8 cellular contexts compared by ENCODE assay signal in the genomic region with DNA sequence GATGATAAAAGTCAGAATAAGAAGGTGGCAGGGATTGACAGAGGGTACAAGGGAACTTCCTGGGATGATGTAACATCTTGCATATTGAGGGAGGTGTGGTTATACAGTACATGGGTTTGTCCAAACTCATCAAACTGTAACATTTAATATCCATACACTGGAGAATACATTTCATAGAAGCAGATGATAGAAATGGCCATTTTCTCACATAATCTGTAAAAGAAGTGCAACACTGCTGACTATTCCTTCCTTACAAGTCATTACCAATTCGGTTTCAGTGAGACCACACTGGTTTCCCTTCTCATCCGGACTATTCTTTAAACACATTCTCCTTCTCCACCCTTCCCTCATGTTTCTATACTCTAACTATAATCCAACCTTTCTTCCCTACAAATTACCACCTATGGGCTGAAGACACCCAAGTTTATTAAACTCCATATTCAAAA. TPM values are rescaled to one million over a fixed set of nuclear protein-coding genes. Genes with fewer than 3 reads are reported as not detected.
DNase-seq lines count a peak whose midpoint lies in the region; ATAC-seq, FAIRE-seq and TF ChIP-seq lines count a peak whose summit lies in the region.

No MANE protein-coding gene starts in this region.

- H3K9ac ChIP-seq in PC-3 (ENCODE audit: low read length), result peak overlapping the region; percentile 97
- no peak overlapping the region for H3K9ac ChIP-seq in endothelial cell of umbilical vein (replicated peaks; ENCODE audit: extremely low read depth, insufficient read depth, low read length)
- H3K9ac ChIP-seq in rectal smooth muscle tissue (ENCODE audit: low read length), result no peak overlapping the region

- POLR2A ChIA-PET in PC-3 (lab: Charles Lee; ENCODE audit: unreplicated experiment), result no interaction called here
- POLR2A ChIA-PET in endothelial cell of umbilical vein (lab: Charles Lee), result no interaction called here

- DNase-seq in GM12891 (ENCODE audit: insufficient read length, low spot score) (no peak), PC-3 (no peak), endothelial cell of umbilical vein (ENCODE audit: low read depth, low spot score) (no peak), NCI-H1436 (lab: John Stamatoyannopoulos, UW) (no peak), prostate gland (ENCODE audit: low spot score) (no peak), NCI-H748 treated with DMSO at 0.1 percent for 48 hours (lab: John Stamatoyannopoulos, UW) (no peak), DMS153 (lab: John Stamatoyannopoulos, UW) (no peak)

- H3K4me2 ChIP-seq in PC-3 (ENCODE audit: low read length) (peak overlapping the region; percentile 85), endothelial cell of umbilical vein (ENCODE audit: insufficient read depth, low read length) (peak overlapping the region; percentile 87)

- peak overlapping the region; percentile 98 for H3K4me3 ChIP-seq in PC-3 (ENCODE audit: low read length)
- H3K4me3 ChIP-seq in endothelial cell of umbilical vein (replicated peaks in 1 of 3; ENCODE audit: insufficient read depth in 1 of 3, low read depth in 1 of 3, low read length in 3 of 3), result no peak overlapping the region
- peak overlapping the region; percentile 37 for H3K4me3 ChIP-seq in rectal smooth muscle tissue (ENCODE audit: low read length)
- H3K4me3 ChIP-seq in prostate gland, result no peak overlapping the region

- no peak overlapping the region for H3K27ac ChIP-seq in PC-3 (ENCODE audit: low read length)
- no peak overlapping the region for H3K27ac ChIP-seq in endothelial cell of umbilical vein (ENCODE audit: insufficient read depth, low read depth, low read length)
- no peak overlapping the region for H3K27ac ChIP-seq in rectal smooth muscle tissue (ENCODE audit: low read depth, low read length)
- no peak overlapping the region for H3K27ac ChIP-seq in prostate gland

- no peaks in the 10 kb centered on the region for H3K9me2 ChIP-seq in PC-3 (replicated peaks; ENCODE audit: low read length)

- no peaks in the 10 kb centered on the region for H3K27me3 ChIP-seq in PC-3 (ENCODE audit: low read length)
- H3K27me3 ChIP-seq in endothelial cell of umbilical vein (ENCODE audit: control insufficient read depth in 2 of 2, insufficient read depth in 2 of 2, low read length in 2 of 2), result peaks cover 0 to 2% of the 10 kb centered on the region in 2 experiments
- H3K27me3 ChIP-seq in rectal smooth muscle tissue (ENCODE audit: control insufficient read depth, insufficient read depth, low read length), result no peaks in the 10 kb centered on the region
- H3K27me3 ChIP-seq in prostate gland (replicated peaks; ENCODE audit: insufficient read depth), result no peaks in the 10 kb centered on the region

- FAIRE-seq in GM12891 (lab: Jason Lieb, UNC) (peak; percentile 70), endothelial cell of umbilical vein (lab: Jason Lieb, UNC) (no peak)

- H3K36me3 ChIP-seq in PC-3 (ENCODE audit: low read depth, low read length), result no peaks in the 10 kb centered on the region
- no peaks in the 10 kb centered on the region for H3K36me3 ChIP-seq in endothelial cell of umbilical vein (ENCODE audit: control insufficient read depth in 2 of 2, extremely low read depth in 1 of 2, insufficient read depth in 2 of 2, low read length in 2 of 2)
- no peaks in the 10 kb centered on the region for H3K36me3 ChIP-seq in rectal smooth muscle tissue (ENCODE audit: control insufficient read depth, insufficient read depth, low read length)
- H3K36me3 ChIP-seq in prostate gland, result no peaks in the 10 kb centered on the region

- H4K20me1 ChIP-seq in PC-3 (ENCODE audit: low read length) (peaks cover 6% of the 10 kb centered on the region; the same call in 1 of the 2 replicates), endothelial cell of umbilical vein (replicated peaks; ENCODE audit: control insufficient read depth, extremely low read depth, insufficient read depth, low read length) (no peaks in the 10 kb centered on the region)

- H3K79me2 ChIP-seq in PC-3 (ENCODE audit: low read length) (peaks cover 67% of the 10 kb centered on the region), endothelial cell of umbilical vein (ENCODE audit: control insufficient read depth, insufficient read depth, low read length) (peaks cover 58% of the 10 kb centered on the region)

- CTCF ChIA-PET in PC-3 (lab: Charles Lee), result no interaction called here
- CTCF ChIA-PET in endothelial cell of umbilical vein (lab: Charles Lee), result interaction anchor here (2.4 to 2.8 kb wide), 2 partner anchors 31 to 263 kb away, joined by 8 to 9 read pairs; no protein-coding TSS in a partner anchor

- BruUV-seq in PC-3 (replicated peaks; lab: Mats Ljungman, UMichigan) (no TSS peak), endothelial cell of umbilical vein (replicated peaks; lab: Mats Ljungman, UMichigan) (no TSS peak)

- TF ChIP-seq POLR2A in GM12891 (IDR thresholded peaks at IDR 0.05; ENCODE audit: low read depth, low read length), result no peak
- no peak for TF ChIP-seq POLR2A in endothelial cell of umbilical vein (IDR thresholded peaks at IDR 0.05; ENCODE audit: low read depth, low read length)
- no peak for TF ChIP-seq POLR2A in prostate gland (IDR thresholded peaks at IDR 0.05)

- H3K9me3 ChIP-seq in PC-3 (ENCODE audit: low read length) (no peaks in the 10 kb centered on the region), endothelial cell of umbilical vein (replicated peaks; ENCODE audit: control insufficient read depth, insufficient read depth, low read length) (no peaks in the 10 kb centered on the region), prostate gland (no peaks in the 10 kb centered on the region)

- no peaks in the 10 kb centered on the region for H3F3A ChIP-seq in PC-3 (ENCODE audit: low read length, unreplicated experiment)

- H3K4me1 ChIP-seq in PC-3 (ENCODE audit: insufficient read depth, low read length), result peaks cover 21% of the 10 kb centered on the region; the same call in 1 of the 2 replicates
- H3K4me1 ChIP-seq in endothelial cell of umbilical vein (ENCODE audit: control insufficient read depth, extremely low read depth, insufficient read depth, low read length), result peaks cover 18% of the 10 kb centered on the region
- peaks cover 14% of the 10 kb centered on the region for H3K4me1 ChIP-seq in rectal smooth muscle tissue (ENCODE audit: control insufficient read depth, insufficient read depth, low read length)
- no peaks in the 10 kb centered on the region for H3K4me1 ChIP-seq in prostate gland (replicated peaks)

- H3K9me1 ChIP-seq in endothelial cell of umbilical vein (replicated peaks; ENCODE audit: control insufficient read depth, extremely low read depth, insufficient read depth, low read length), result no peaks in the 10 kb centered on the region

- dilution Hi-C loops in endothelial cell of umbilical vein (cut with MboI; ENCODE audit: extremely low pct_ligation_motif_present, low sequenced_read_pairs), result no loop called here

- TF ChIP-seq CTCF in PC-3 (conservative IDR thresholded peaks at IDR 0.05; ENCODE audit: low read depth, low read length), result no peak
- no peak for TF ChIP-seq CTCF in endothelial cell of umbilical vein (IDR thresholded peaks at IDR 0.05; ENCODE audit: extremely low read depth in 1 of 2, insufficient read depth in 1 of 2, low read depth in 1 of 2, low read length in 2 of 2)
- TF ChIP-seq CTCF in prostate gland (IDR thresholded peaks at IDR 0.05), result no peak

- intact Hi-C loops in PC-3 (cut with micrococcal nuclease), result no loop called here
- intact Hi-C loops in endothelial cell of umbilical vein (cut with micrococcal nuclease), result no loop called here
- intact Hi-C loops in prostate gland (cut with DNase I), result no loop called here

- ATAC-seq in PC-3, result no peak

- H2AFZ ChIP-seq in PC-3 (ENCODE audit: low read length), result no peak overlapping the region
- no peak overlapping the region for H2AFZ ChIP-seq in endothelial cell of umbilical vein (ENCODE audit: low read depth, low read length)

- WGBS in prostate gland, result 56% methylated on average over 2 of the region's 2 CpGs

TF ChIP-seq in GM12891, 5 proteins besides CTCF, POLR2A, EP300 and RAD21:
- TF ChIP-seq POLR2AphosphoS5 (IDR thresholded peaks at IDR 0.05; ENCODE audit: low read depth, low read length), result no peak
- TF ChIP-seq SPI1 (IDR thresholded peaks at IDR 0.05; ENCODE audit: low read depth, low read length), result 0 out of 2 replicates have a peak, but pooled peaks have one; percentile 22
- TF ChIP-seq TAF1 (IDR thresholded peaks at IDR 0.05; ENCODE audit: low read depth, low read length), result no peak

TF ChIP-seq in endothelial cell of umbilical vein, 7 proteins besides CTCF, POLR2A, EP300 and RAD21:
- TF ChIP-seq, protein P1, sequence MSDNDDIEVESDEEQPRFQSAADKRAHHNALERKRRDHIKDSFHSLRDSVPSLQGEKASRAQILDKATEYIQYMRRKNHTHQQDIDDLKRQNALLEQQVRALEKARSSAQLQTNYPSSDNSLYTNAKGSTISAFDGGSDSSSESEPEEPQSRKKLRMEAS (IDR thresholded peaks at IDR 0.05; ENCODE audit: insufficient read depth, insufficient read length), result no peak
- TF ChIP-seq MYC (IDR thresholded peaks at IDR 0.05; ENCODE audit: low read depth, low read length) (no peak), GATA2 (IDR thresholded peaks at IDR 0.05; ENCODE audit: insufficient read depth, insufficient read length, low read depth, low read length) (no peak), EZH2 (IDR thresholded peaks at IDR 0.05; ENCODE audit: borderline replicate concordance, low read depth, low read length, severe bottlenecking) (no peak), POLR2AphosphoS5 (IDR thresholded peaks at IDR 0.05; ENCODE audit: insufficient read depth, low read depth, low read length) (no peak), JUN (IDR thresholded peaks at IDR 0.05; ENCODE audit: borderline replicate concordance, insufficient read depth, insufficient read length, low read depth) (no peak), FOS (IDR thresholded peaks at IDR 0.05; ENCODE audit: borderline replicate concordance, insufficient read depth, low read length) (no peak)

RNA-seq across cellular contexts. Expression of a gene that starts 1.7 kb away (rescaled TPM):
- polyA plus RNA-seq in GM12891 (2012; ENCODE audit: low read depth, missing spikeins), result 165 TPM
- total RNA-seq in PC-3 (2014; rRNA removed) (106 and 120 TPM in 2 replicates), endothelial cell of umbilical vein (94.2 and 101 TPM in 2 replicates), prostate gland (100 to 1,000 TPM; 167 to 170 TPM)
- 86.6 and 119 TPM in 2 replicates for polyA plus RNA-seq in endothelial cell of umbilical vein
- 117 and 146 TPM in 2 replicates for polyA plus RNA-seq in endothelial cell of umbilical vein (2011; cell fraction: cytosol; rRNA removed)
- polyA plus RNA-seq in endothelial cell of umbilical vein (2011; cell fraction: nucleus; rRNA removed), result 40.6 and 50.7 TPM in 2 replicates
- 143 and 177 TPM in 2 replicates for polyA plus RNA-seq in endothelial cell of umbilical vein (2012)
- polyA minus RNA-seq in endothelial cell of umbilical vein, result 57.2 and 60.5 TPM in 2 replicates
- polyA minus RNA-seq in endothelial cell of umbilical vein (2011; cell fraction: cytosol; rRNA and poly(A)+ RNA removed), result 34.2 TPM
- 17.2 and 25.3 TPM in 2 replicates for polyA minus RNA-seq in endothelial cell of umbilical vein (2011; cell fraction: nucleus; rRNA and poly(A)+ RNA removed)

Comparison
In these comparisons a context has a peak if more than half of its experiments do, and no peak if none do; other contexts are left out.
1. H3K4me3 ChIP-seq: peak in PC-3 (single experiment) and rectal smooth muscle tissue (single experiment); none in endothelial cell of umbilical vein (0 of 3) and prostate gland (0 of 2).